17 cellular contexts compared by ENCODE assay signal in genomic region chr4:17580969-17581368, GRCh38. TPM values are rescaled to one million over a fixed set of nuclear protein-coding genes. Genes with fewer than 3 reads are reported as not detected.
DNase-seq lines count a peak whose midpoint lies in the region; ATAC-seq and TF ChIP-seq lines count a peak whose summit lies in the region.
"Had no signal": no experiment of that assay in that cellular context is flagged by ENCODE, and none has a peak within 500 bp of the region (broad histone marks: within the 10 kb centered on the region; RNA-seq: fewer than 3 reads in every experiment).

No MANE protein-coding gene starts in this region.

- no peak overlapping the region for H3K4me3 Mint-ChIP-seq in naive thymus-derived CD8-positive, alpha-beta T cell
- H3K4me3 Mint-ChIP-seq in glutamatergic neuron (ENCODE audit: unreplicated experiment), result no peak overlapping the region
- H3K4me3 Mint-ChIP-seq: B cell had no signal

- H3K27me3 ChIP-seq in heart right ventricle (no peaks in the 10 kb centered on the region), right lobe of liver (no peaks in the 10 kb centered on the region), thymus (ENCODE audit: control insufficient read depth, insufficient read depth) (no peaks in the 10 kb centered on the region)

- H3K9me3 Mint-ChIP-seq in naive thymus-derived CD8-positive, alpha-beta T cell, result peaks cover 0 to 2% (median 0%) of the 10 kb centered on the region in 9 donors
- peaks cover 2% of the 10 kb centered on the region for H3K9me3 Mint-ChIP-seq in glutamatergic neuron (ENCODE audit: unreplicated experiment)
- H3K9me3 Mint-ChIP-seq: activated naive CD4-positive, alpha-beta T cell treated with anti-CD3 and anti-CD28 coated beads, Interleukin-2, amount 50 U/mL, for 72 hours had no signal

- peak overlapping the region in 9 of 10 donors; percentile 5 to 98 (median 92) for H3K27ac ChIP-seq in heart right ventricle
- peak overlapping the region; percentile 63 to 94 (median 91) for H3K27ac ChIP-seq in right lobe of liver
- peak overlapping the region; percentile 8 for H3K27ac ChIP-seq in thymus (ENCODE audit: low read depth)

- H3K4me1 Mint-ChIP-seq in naive thymus-derived CD8-positive, alpha-beta T cell, result peaks cover 14 to 35% (median 29%) of the 10 kb centered on the region in 4 donors
- H3K4me1 Mint-ChIP-seq in glutamatergic neuron (ENCODE audit: low read depth, unreplicated experiment), result peaks cover 4% of the 10 kb centered on the region

- intact Hi-C loops in heart right ventricle (cut with DNase I), result loop anchor here in 1 of 10 donors (2.0 kb wide), 1 partner anchor 34 kb away; the partner anchor contains the start of gene MED28
- intact Hi-C loops in Right ventricle myocardium superior (cut with DNase I), result no loop called here
- intact Hi-C loops in right lobe of liver (cut with DNase I), result no loop called here

- no peaks in the 10 kb centered on the region for H3K9me3 ChIP-seq in heart right ventricle
- no peaks in the 10 kb centered on the region for H3K9me3 ChIP-seq in right lobe of liver
- H3K9me3 ChIP-seq in thymus (ENCODE audit: control insufficient read depth), result no peaks in the 10 kb centered on the region

- ATAC-seq in heart right ventricle (no peak), Right ventricle myocardium superior (ENCODE audit: poor library complexity) (no peak), right lobe of liver (no peak), GM19035 (IDR thresholded peaks at IDR 0.05; ENCODE audit: unreplicated experiment) (no peak)
- ATAC-seq in naive thymus-derived CD8-positive, alpha-beta T cell, result no peak
- ATAC-seq: activated CD8-positive, alpha-beta T cell treated with anti-CD3 and anti-CD28 coated beads, Interleukin-2, amount 10 ng/mL, durations not matched to agents 7 days and 5 days; activated naive CD4-positive, alpha-beta T cell treated with anti-CD3 and anti-CD28 coated beads, Interleukin-2, amount 50 U/mL, for 72 hours; Panc1 had no signal

- TF ChIP-seq POLR2A in right lobe of liver (IDR thresholded peaks at IDR 0.05), result no peak

- H3K27ac Mint-ChIP-seq in naive thymus-derived CD8-positive, alpha-beta T cell, result peak overlapping the region in 1 of 10 donors; percentile 51
- no peak overlapping the region for H3K27ac Mint-ChIP-seq in glutamatergic neuron (ENCODE audit: unreplicated experiment)
- H3K27ac Mint-ChIP-seq: B cell had no signal

- H3K4me3 ChIP-seq in heart right ventricle (peak overlapping the region in 7 of 10 donors; percentile 17 to 100 (median 68)), cardiac fibroblast (replicated peaks in 1 of 2; ENCODE audit: low read depth in 2 of 2, low read length in 2 of 2) (no peak overlapping the region), right lobe of liver (no peak overlapping the region), thymus (ENCODE audit: low read length) (no peak overlapping the region)
- H3K4me3 ChIP-seq: HAP-1 had no signal

- POLR2A ChIA-PET in naive thymus-derived CD8-positive, alpha-beta T cell (lab: Charles Lee), result interaction anchor here (0.6 kb wide), 1 partner anchor 39 kb away, joined by 3 read pairs; no protein-coding TSS in a partner anchor

- H3K36me3 Mint-ChIP-seq in naive thymus-derived CD8-positive, alpha-beta T cell, result peaks cover 0 to 57% (median 14%) of the 10 kb centered on the region in 3 donors
- H3K36me3 Mint-ChIP-seq in glutamatergic neuron (ENCODE audit: unreplicated experiment), result no peaks in the 10 kb centered on the region

- H3K4me1 ChIP-seq in heart right ventricle, result peaks cover 0 to 73% (median 41%) of the 10 kb centered on the region in 9 donors
- H3K4me1 ChIP-seq in right lobe of liver, result peaks cover 0 to 30% (median 10%) of the 10 kb centered on the region in 4 donors
- H3K4me1 ChIP-seq in thymus (ENCODE audit: control insufficient read depth, insufficient read depth, low read length), result peaks cover 8% of the 10 kb centered on the region

- no peak for TF ChIP-seq CTCF in heart right ventricle (IDR thresholded peaks at IDR 0.05)
- no peak for TF ChIP-seq CTCF in cardiac fibroblast (IDR thresholded peaks at IDR 0.05; ENCODE audit: low read depth, low read length)
- no peak for TF ChIP-seq CTCF in right lobe of liver (IDR thresholded peaks at IDR 0.05)
- TF ChIP-seq CTCF in glutamatergic neuron (IDR thresholded peaks at IDR 0.05; ENCODE audit: partially characterized antibody, unreplicated experiment), result no peak

- DNase-seq in heart right ventricle, result no peak
- DNase-seq in Right ventricle myocardium superior, result no peak
- DNase-seq in cardiac fibroblast (ENCODE audit: low read depth in 2 of 2), result peak; percentile 42 to 83
- no peak for DNase-seq in right lobe of liver
- DNase-seq in naive thymus-derived CD8-positive, alpha-beta T cell, result no peak
- DNase-seq in glutamatergic neuron, result no peak
- DNase-seq: activated CD8-positive, alpha-beta T cell treated with anti-CD3 and anti-CD28 coated beads, Interleukin-2, amount 10 ng/mL, durations not matched to agents 7 days and 5 days; NCI-H446; nucleus accumbens; stimulated activated CD8-positive, alpha-beta memory T cell treated with anti-CD3 and anti-CD28 coated beads, Interleukin-4, amount 100 ng/mL, for 48 hours; T-helper 2 cell had no signal

- peaks cover 0 to 71% (median 46%) of the 10 kb centered on the region in 9 donors for H3K36me3 ChIP-seq in heart right ventricle
- peaks cover 10 to 58% (median 39%) of the 10 kb centered on the region in 4 donors for H3K36me3 ChIP-seq in right lobe of liver
- H3K36me3 ChIP-seq in thymus (ENCODE audit: control insufficient read depth, insufficient read depth), result peaks cover 25% of the 10 kb centered on the region

- WGBS in heart right ventricle, 2 donors, result 54 to 61% methylated on average over 7 of the region's 7 CpGs
- WGBS in right lobe of liver (ENCODE audit: insufficient coverage, low coverage, low lambda C conversion rate, missing lambda C conversion rate), result 50% methylated on average over 7 of the region's 7 CpGs
- 80% methylated on average over 7 of the region's 7 CpGs for WGBS in thymus

- no peaks in the 10 kb centered on the region for H3K27me3 Mint-ChIP-seq in naive thymus-derived CD8-positive, alpha-beta T cell
- H3K27me3 Mint-ChIP-seq in glutamatergic neuron (ENCODE audit: unreplicated experiment), result peaks cover 2% of the 10 kb centered on the region
- H3K27me3 Mint-ChIP-seq: B cell had no signal

RNA-seq across cellular contexts. Expression of gene LAP3, which starts 4.0 kb away (rescaled TPM):
- 100 to 1,000 TPM in 1 of 10 donors, 10 to 100 TPM in 9; 55.5 to 222 (median 65.4) TPM for total RNA-seq in heart right ventricle
- 10 to 100 TPM; 21.9 to 58.0 TPM for polyA plus RNA-seq in heart right ventricle
- total RNA-seq in Right ventricle myocardium superior, result 52.6 TPM
- total RNA-seq in right lobe of liver, result 100 to 1,000 TPM in 4 of 6 experiments, 10 to 100 TPM in 2; 70.9 to 138 (median 102) TPM
- 105 TPM for polyA plus RNA-seq in thymus
- 10 to 100 TPM; 29.2 to 30.3 TPM for total RNA-seq in naive thymus-derived CD8-positive, alpha-beta T cell
- 10 to 100 TPM; 37.3 to 44.7 (median 42.0) TPM for polyA plus RNA-seq in naive thymus-derived CD8-positive, alpha-beta T cell
- total RNA-seq in glutamatergic neuron (ENCODE audit: unreplicated experiment), result 24.9 TPM

RNA-seq across cellular contexts. Expression of gene MED28, which starts 33.5 kb away (rescaled TPM):
- 10 to 100 TPM; 13.8 to 23.1 (median 17.4) TPM for total RNA-seq in heart right ventricle
- polyA plus RNA-seq in heart right ventricle, result 1 to 10 TPM; 6.3 to 7.3 TPM
- total RNA-seq in Right ventricle myocardium superior, result 18.1 TPM
- total RNA-seq in right lobe of liver, result 10 to 100 TPM in 4 of 6 experiments, 1 to 10 TPM in 2; 3.8 to 18.6 (median 15.3) TPM
- polyA plus RNA-seq in thymus, result 17.4 TPM
- 10 to 100 TPM; 72.8 to 73.4 TPM for total RNA-seq in naive thymus-derived CD8-positive, alpha-beta T cell
- polyA plus RNA-seq in naive thymus-derived CD8-positive, alpha-beta T cell, result 10 to 100 TPM; 39.1 to 48.7 (median 42.1) TPM
- total RNA-seq in glutamatergic neuron (ENCODE audit: unreplicated experiment), result 60.9 TPM

Comparison
In these comparisons a context has a peak if more than half of its experiments do, and no peak if none do; other contexts are left out.
1. DNase-seq: peak in cardiac fibroblast (2 of 2); none in heart right ventricle (0 of 2), Right ventricle myocardium superior (single experiment), right lobe of liver (0 of 3), naive thymus-derived CD8-positive, alpha-beta T cell (0 of 10) and glutamatergic neuron (single experiment).
2. H3K27ac ChIP-seq: peak in every context shown above with its lines; median percentile 92 in heart right ventricle; 91 in right lobe of liver; 8 in thymus.
3. H3K4me3 ChIP-seq: peak in heart right ventricle (7 of 10); none in cardiac fibroblast (0 of 2), right lobe of liver (0 of 3) and thymus (single experiment).